In genomic region chr10:46087381-46087780, GRCh38 we compare ENCODE assay signal across 10 cellular contexts. TPM values are rescaled to one million over a fixed set of nuclear protein-coding genes. Genes with fewer than 3 reads are reported as not detected.
"Had no signal": no experiment of that assay in that cellular context is flagged by ENCODE, and none has a peak within 500 bp of the region (broad histone marks: within the 10 kb centered on the region; RNA-seq: fewer than 3 reads in every experiment).

No MANE protein-coding gene starts in this region.

RNA-seq across cellular contexts. Expression of gene MSMB, which starts 41.3 kb away (rescaled TPM):
- total RNA-seq: OCI-LY7, PC-3, PC-9, Peyer's patch, Right ventricle myocardium inferior, Right ventricle myocardium superior, RPMI7951, SJCRH30, SJSA1, SK-MEL-5 had no signal
